18 cellular contexts compared by ENCODE assay signal in the genomic region with DNA sequence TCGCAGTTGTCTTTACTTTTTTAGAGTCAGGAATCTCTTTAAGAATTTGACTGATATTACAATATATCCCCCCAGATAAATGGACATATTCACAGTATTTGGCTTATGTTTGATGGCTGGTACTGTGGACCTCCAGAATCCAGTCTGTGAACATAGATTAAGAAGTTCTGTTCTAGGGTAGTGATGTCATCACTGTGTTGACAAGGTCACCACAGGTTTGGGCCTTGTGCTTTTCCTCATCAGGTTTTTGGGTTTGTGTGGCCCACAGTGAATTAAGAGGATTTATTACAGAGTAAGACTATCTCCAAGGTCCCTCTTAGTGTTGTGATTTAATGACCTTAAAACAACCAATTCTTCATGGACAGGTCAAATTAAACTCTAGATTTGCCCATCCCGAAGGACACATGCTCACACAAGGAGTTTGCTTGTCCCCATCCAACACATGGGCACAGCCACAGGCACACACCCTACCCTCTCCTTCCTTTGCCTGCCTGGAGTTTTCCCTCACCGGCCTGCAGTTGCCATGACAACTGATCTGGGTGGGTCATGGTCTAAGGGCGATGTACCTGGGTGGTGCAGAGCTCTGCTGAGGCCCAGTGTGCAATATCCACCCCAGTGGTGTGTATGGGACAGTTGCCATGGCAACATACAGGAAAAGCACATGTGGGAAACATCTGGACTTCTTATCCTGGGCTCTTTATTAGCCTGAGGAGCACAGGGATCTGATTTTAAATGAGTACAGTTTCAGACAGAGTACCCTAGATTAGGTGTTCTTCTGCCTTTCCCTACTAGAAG.
DNase-seq lines count a peak whose midpoint lies in the region; ATAC-seq and TF ChIP-seq lines count a peak whose summit lies in the region.
"Had no signal": no experiment of that assay in that cellular context is flagged by ENCODE, and none has a peak within 500 bp of the region (broad histone marks: within the 10 kb centered on the region; RNA-seq: fewer than 3 reads in every experiment).

No MANE protein-coding gene starts in this region.

- peaks cover 6% of the 10 kb centered on the region for H3K36me3 Mint-ChIP-seq in neural progenitor cell
- H3K36me3 Mint-ChIP-seq: activated naive CD8-positive, alpha-beta T cell had no signal

- H2AFZ ChIP-seq in neural progenitor cell (replicated peaks), result no peak overlapping the region

- H3K4me3 Mint-ChIP-seq in neural progenitor cell, result peak overlapping the region; percentile 23
- H3K4me3 Mint-ChIP-seq: activated CD4-positive, alpha-beta T cell treated with anti-CD3 and anti-CD28 coated beads, Interleukin-2, amount 10 ng/mL, durations not matched to agents 24 days and 14 days; activated naive CD8-positive, alpha-beta T cell had no signal

- no peak overlapping the region for H3K27ac ChIP-seq in neural progenitor cell
- H3K27ac ChIP-seq: suprapubic skin had no signal

- peaks cover 52% of the 10 kb centered on the region for H4K20me1 ChIP-seq in neural progenitor cell (ENCODE audit: low read depth)

- H3K4me1 ChIP-seq in neural progenitor cell, result peaks cover 30% of the 10 kb centered on the region

- ATAC-seq in SK-N-SH treated with all-trans-retinoic acid at 6 μM for 48 hours, result peak; percentile 5; the same call in 1 of the 3 replicates
- ATAC-seq in GM21737 (IDR thresholded peaks at IDR 0.05; ENCODE audit: unreplicated experiment), result no peak

- H3K27me3 ChIP-seq in neural progenitor cell, result peaks cover 99% of the 10 kb centered on the region
- H3K27me3 ChIP-seq: MG63, suprapubic skin had no signal

- intact Hi-C loops in posterior vena cava (cut with DNase I), result no loop called here

- no peak overlapping the region for H3K27ac Mint-ChIP-seq in neural progenitor cell
- H3K27ac Mint-ChIP-seq: activated CD4-positive, alpha-beta T cell treated with anti-CD3 and anti-CD28 coated beads, Interleukin-2, amount 10 ng/mL, durations not matched to agents 24 days and 14 days; activated naive CD8-positive, alpha-beta T cell had no signal

- peaks cover 19% of the 10 kb centered on the region for H3K27me3 Mint-ChIP-seq in neural progenitor cell (ENCODE audit: insufficient read depth, low read depth)
- H3K27me3 Mint-ChIP-seq: activated CD4-positive, alpha-beta T cell treated with anti-CD3 and anti-CD28 coated beads, Interleukin-2, amount 10 ng/mL, durations not matched to agents 24 days and 14 days; activated naive CD8-positive, alpha-beta T cell had no signal

- DNase-seq in DMS53 (lab: John Stamatoyannopoulos, UW) (peak; percentile 62), DMS53 treated with DMSO at 0.1 percent for 48 hours (lab: John Stamatoyannopoulos, UW; ENCODE audit: unreplicated experiment) (no peak), fibroblast of pulmonary artery (ENCODE audit: low read depth) (peak; percentile 70), neural progenitor cell (ENCODE audit: low spot score) (no peak), activated gamma-delta T cell treated with Interleukin-2 at 50 U/mL for 16 hours (no peak), posterior vena cava (ENCODE audit: low spot score) (no peak)
- DNase-seq: 8988T; activated CD4-positive, alpha-beta T cell treated with anti-CD3 and anti-CD28 coated beads, Interleukin-2, amount 10 ng/mL, durations not matched to agents 24 days and 14 days; central memory CD4-positive, alpha-beta T cell; GF-D8; NCI-H2081; stimulated activated CD4-positive, alpha-beta T cell treated with anti-CD3 and anti-CD28 coated beads, Interleukin-2, amount 100 ng/mL, for 24 hours; T-helper 9 cell had no signal

- H3K9me3 Mint-ChIP-seq in neural progenitor cell, result no peaks in the 10 kb centered on the region
- H3K9me3 Mint-ChIP-seq: activated CD4-positive, alpha-beta T cell treated with anti-CD3 and anti-CD28 coated beads, Interleukin-2, amount 10 ng/mL, durations not matched to agents 24 days and 14 days had no signal

- peaks cover 52% of the 10 kb centered on the region for H3K4me1 Mint-ChIP-seq in neural progenitor cell
- H3K4me1 Mint-ChIP-seq: activated CD4-positive, alpha-beta T cell treated with anti-CD3 and anti-CD28 coated beads, Interleukin-2, amount 10 ng/mL, durations not matched to agents 24 days and 14 days had no signal

- no peaks in the 10 kb centered on the region for H3K9me3 ChIP-seq in neural progenitor cell (ENCODE audit: low read depth)
- H3K9me3 ChIP-seq: MG63, suprapubic skin had no signal

- H3K79me2 ChIP-seq in neural progenitor cell (ENCODE audit: low read depth), result no peaks in the 10 kb centered on the region

- H3K9ac ChIP-seq in neural progenitor cell, result no peak overlapping the region

- TF ChIP-seq CTCF in fibroblast of pulmonary artery (IDR thresholded peaks at IDR 0.05; ENCODE audit: low read length, missing control alignments) (no peak), neural progenitor cell (IDR thresholded peaks at IDR 0.05) (no peak)

- peaks cover 34% of the 10 kb centered on the region for H3F3A ChIP-seq in neural progenitor cell (ENCODE audit: low read depth)

- H3K36me3 ChIP-seq in neural progenitor cell, result no peaks in the 10 kb centered on the region
- H3K36me3 ChIP-seq: suprapubic skin had no signal

- H3K4me3 ChIP-seq in fibroblast of pulmonary artery (replicated peaks; ENCODE audit: low read depth, low read length) (no peak overlapping the region), neural progenitor cell (peak overlapping the region; percentile 22)
- H3K4me3 ChIP-seq: MG63, suprapubic skin had no signal

- no peak overlapping the region for H3K4me2 ChIP-seq in neural progenitor cell

TF ChIP-seq in SK-N-SH treated with all-trans-retinoic acid at 6 μM for 48 hours, 23 proteins besides CTCF, POLR2A, EP300 and RAD21:
- TF ChIP-seq SNAI2 (CRISPR knock-in tag; IDR thresholded peaks at IDR 0.05), result no peak
- TF ChIP-seq TOX (CRISPR knock-in tag; IDR thresholded peaks at IDR 0.05; ENCODE audit: borderline replicate concordance), result no peak
- no peak for TF ChIP-seq PPARA (CRISPR knock-in tag; IDR thresholded peaks at IDR 0.05; ENCODE audit: borderline replicate concordance)
- TF ChIP-seq TCF4 (CRISPR knock-in tag; IDR thresholded peaks at IDR 0.05; ENCODE audit: borderline replicate concordance), result no peak
- no peak for TF ChIP-seq ARNTL (CRISPR knock-in tag; IDR thresholded peaks at IDR 0.05; ENCODE audit: borderline replicate concordance, low read depth)
- TF ChIP-seq, protein P1, sequence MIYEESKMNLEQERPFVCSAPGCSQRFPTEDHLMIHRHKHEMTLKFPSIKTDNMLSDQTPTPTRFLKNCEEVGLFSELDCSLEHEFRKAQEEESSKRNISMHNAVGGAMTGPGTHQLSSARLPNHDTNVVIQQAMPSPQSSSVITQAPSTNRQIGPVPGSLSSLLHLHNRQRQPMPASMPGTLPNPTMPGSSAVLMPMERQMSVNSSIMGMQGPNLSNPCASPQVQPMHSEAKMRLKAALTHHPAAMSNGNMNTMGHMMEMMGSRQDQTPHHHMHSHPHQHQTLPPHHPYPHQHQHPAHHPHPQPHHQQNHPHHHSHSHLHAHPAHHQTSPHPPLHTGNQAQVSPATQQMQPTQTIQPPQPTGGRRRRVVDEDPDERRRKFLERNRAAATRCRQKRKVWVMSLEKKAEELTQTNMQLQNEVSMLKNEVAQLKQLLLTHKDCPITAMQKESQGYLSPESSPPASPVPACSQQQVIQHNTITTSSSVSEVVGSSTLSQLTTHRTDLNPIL (CRISPR knock-in tag; IDR thresholded peaks at IDR 0.05; ENCODE audit: low read depth), result no peak
- TF ChIP-seq BACH2 (CRISPR knock-in tag; IDR thresholded peaks at IDR 0.05; ENCODE audit: borderline replicate concordance), result no peak
- no peak for TF ChIP-seq ZFP30 (CRISPR knock-in tag; IDR thresholded peaks at IDR 0.05)
- no peak for TF ChIP-seq CSDC2 (CRISPR knock-in tag; IDR thresholded peaks at IDR 0.05)
- TF ChIP-seq, protein P2, sequence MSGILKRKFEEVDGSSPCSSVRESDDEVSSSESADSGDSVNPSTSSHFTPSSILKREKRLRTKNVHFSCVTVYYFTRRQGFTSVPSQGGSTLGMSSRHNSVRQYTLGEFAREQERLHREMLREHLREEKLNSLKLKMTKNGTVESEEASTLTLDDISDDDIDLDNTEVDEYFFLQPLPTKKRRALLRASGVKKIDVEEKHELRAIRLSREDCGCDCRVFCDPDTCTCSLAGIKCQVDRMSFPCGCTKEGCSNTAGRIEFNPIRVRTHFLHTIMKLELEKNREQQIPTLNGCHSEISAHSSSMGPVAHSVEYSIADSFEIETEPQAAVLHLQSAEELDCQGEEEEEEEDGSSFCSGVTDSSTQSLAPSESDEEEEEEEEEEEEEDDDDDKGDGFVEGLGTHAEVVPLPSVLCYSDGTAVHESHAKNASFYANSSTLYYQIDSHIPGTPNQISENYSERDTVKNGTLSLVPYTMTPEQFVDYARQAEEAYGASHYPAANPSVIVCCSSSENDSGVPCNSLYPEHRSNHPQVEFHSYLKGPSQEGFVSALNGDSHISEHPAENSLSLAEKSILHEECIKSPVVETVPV (CRISPR knock-in tag; IDR thresholded peaks at IDR 0.05), result no peak
- TF ChIP-seq OSR1 (CRISPR knock-in tag; IDR thresholded peaks at IDR 0.05), result no peak
- no peak for TF ChIP-seq ZNF8 (CRISPR knock-in tag; IDR thresholded peaks at IDR 0.05)

Comparison
In these comparisons a context has a peak if more than half of its experiments do, and no peak if none do; other contexts are left out.
1. DNase-seq: peak in DMS53 (single experiment) and fibroblast of pulmonary artery (single experiment); none in DMS53 treated with DMSO at 0.1 percent for 48 hours (single experiment), neural progenitor cell (single experiment), activated gamma-delta T cell treated with Interleukin-2 at 50 U/mL for 16 hours (single experiment) and posterior vena cava (single experiment).